Comparison of ENCODE assay signal across 9 cellular contexts in genomic region chr11:88175707-88176066, GRCh38. TPM values are rescaled to one million over a fixed set of nuclear protein-coding genes. Genes with fewer than 3 reads are reported as not detected.
DNase-seq lines count a peak whose midpoint lies in the region; ATAC-seq, FAIRE-seq and TF ChIP-seq lines count a peak whose summit lies in the region.
"Had no signal": no experiment of that assay in that cellular context is flagged by ENCODE, and none has a peak within 500 bp of the region (broad histone marks: within the 10 kb centered on the region; RNA-seq: fewer than 3 reads in every experiment).

No MANE protein-coding gene starts in this region.

- ATAC-seq in HG03045 (IDR thresholded peaks at IDR 0.05; ENCODE audit: unreplicated experiment): peak; percentile 16

- 42% methylated on average over 7 of the region's 7 CpGs for WGBS in prostate gland

- TF ChIP-seq POLR2A in prostate gland (IDR thresholded peaks at IDR 0.05): no peak

- H3K27me3 Mint-ChIP-seq in chondrocyte (ENCODE audit: low read depth) (peaks cover 26% of the 10 kb centered on the region), neural progenitor cell (ENCODE audit: insufficient read depth, low read depth) (peaks cover 10% of the 10 kb centered on the region)

- H3K79me2 ChIP-seq in neural progenitor cell (ENCODE audit: low read depth): no peaks in the 10 kb centered on the region

- H3K27ac Mint-ChIP-seq in chondrocyte (ENCODE audit: unreplicated experiment) (no peak overlapping the region), neural progenitor cell (no peak overlapping the region)
- H3K27ac Mint-ChIP-seq: IgD-negative memory B cell had no signal

- intact Hi-C loops in prostate gland (cut with DNase I): no loop called here

- H3F3A ChIP-seq in neural progenitor cell (ENCODE audit: low read depth): peaks cover 5% of the 10 kb centered on the region

- H3K4me2 ChIP-seq in neural progenitor cell: peak overlapping the region; percentile 92

- H3K4me3 ChIP-seq in neural progenitor cell: peak overlapping the region; percentile 57
- H3K4me3 ChIP-seq in prostate gland: peak overlapping the region in 1 of 2 donors; percentile 36

- H3K27me3 ChIP-seq in neural progenitor cell (peaks cover 15% of the 10 kb centered on the region), prostate gland (replicated peaks; ENCODE audit: insufficient read depth) (no peaks in the 10 kb centered on the region)

- H3K27ac ChIP-seq in neural progenitor cell (no peak overlapping the region), prostate gland (no peak overlapping the region)

- no peaks in the 10 kb centered on the region for H3K36me3 ChIP-seq in neural progenitor cell
- no peaks in the 10 kb centered on the region for H3K36me3 ChIP-seq in prostate gland

- H3K4me1 ChIP-seq in neural progenitor cell (peaks cover 5% of the 10 kb centered on the region), prostate gland (replicated peaks) (no peaks in the 10 kb centered on the region)

- peak; percentile 72 for FAIRE-seq in GM18507 (lab: Jason Lieb, UNC)

- TF ChIP-seq CTCF in chondrocyte (IDR thresholded peaks at IDR 0.05): no peak
- TF ChIP-seq CTCF in neural progenitor cell (IDR thresholded peaks at IDR 0.05): no peak
- no peak for TF ChIP-seq CTCF in prostate gland (IDR thresholded peaks at IDR 0.05)

- no peak for DNase-seq in GM18507 (ENCODE audit: extremely low spot score, insufficient read length, low read depth)
- DNase-seq in chondrocyte (ENCODE audit: low spot score): no peak
- peak; percentile 17 for DNase-seq in neural progenitor cell (ENCODE audit: low spot score)
- DNase-seq in NCI-H2171 (lab: John Stamatoyannopoulos, UW): no peak
- no peak for DNase-seq in prostate gland (ENCODE audit: low spot score)
- no peak for DNase-seq in hypothalamus (lab: John Stamatoyannopoulos, UW)
- DNase-seq in NCI-H1092 treated with DMSO at 0.1 percent for 48 hours (lab: John Stamatoyannopoulos, UW): no peak

- H3K9ac ChIP-seq in neural progenitor cell: no peak overlapping the region

- H3K4me1 Mint-ChIP-seq in chondrocyte (ENCODE audit: low read depth): peaks cover 10% of the 10 kb centered on the region
- peaks cover 22% of the 10 kb centered on the region for H3K4me1 Mint-ChIP-seq in neural progenitor cell

- no peaks in the 10 kb centered on the region for H4K20me1 ChIP-seq in neural progenitor cell (ENCODE audit: low read depth)

- peak overlapping the region; percentile 87 for H2AFZ ChIP-seq in neural progenitor cell (replicated peaks)

- H3K9me3 Mint-ChIP-seq in chondrocyte (ENCODE audit: low read depth): no peaks in the 10 kb centered on the region
- H3K9me3 Mint-ChIP-seq in neural progenitor cell: no peaks in the 10 kb centered on the region
- H3K9me3 Mint-ChIP-seq: IgD-negative memory B cell had no signal

- H3K36me3 Mint-ChIP-seq in chondrocyte (ENCODE audit: low read depth) (no peaks in the 10 kb centered on the region), neural progenitor cell (no peaks in the 10 kb centered on the region)
- H3K36me3 Mint-ChIP-seq: IgD-negative memory B cell had no signal

- no peaks in the 10 kb centered on the region for H3K9me3 ChIP-seq in neural progenitor cell (ENCODE audit: low read depth)
- H3K9me3 ChIP-seq in prostate gland: no peaks in the 10 kb centered on the region

- H3K4me3 Mint-ChIP-seq in chondrocyte (ENCODE audit: unreplicated experiment) (peak overlapping the region; percentile 60), neural progenitor cell (peak overlapping the region; percentile 89)

RNA-seq across cellular contexts. Expression of gene RAB38, which starts 0.4 kb away (rescaled TPM):
- total RNA-seq in chondrocyte (not detected in 3 replicates), neural progenitor cell (ENCODE audit: low replicate concordance) (8.1 and 10.1 TPM in 2 replicates), prostate gland (1 to 10 TPM; 1.8 to 7.6 TPM)
